In the genomic region with DNA sequence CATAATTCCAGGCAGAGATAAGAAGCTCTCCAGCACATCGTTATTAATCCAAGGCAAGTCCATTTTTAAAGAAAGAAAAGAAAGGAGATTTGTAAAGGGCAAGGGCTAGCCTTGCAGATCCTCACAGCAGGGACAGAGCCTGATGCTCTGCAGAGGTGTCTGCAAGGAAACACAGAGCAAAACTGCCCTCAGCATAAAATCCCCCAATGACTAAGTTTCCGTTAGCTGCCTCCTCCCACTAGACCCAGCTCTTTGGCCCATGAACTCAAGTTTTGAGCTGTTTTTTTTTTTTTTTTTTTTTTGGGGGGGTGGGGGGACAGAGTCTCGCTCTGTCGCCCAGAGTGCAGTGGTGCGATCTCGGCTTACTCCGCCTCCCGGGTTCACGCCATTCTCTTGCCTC, we compare ENCODE assay signal across 35 cellular contexts.
"Had no signal": no experiment of that assay in that cellular context is flagged by ENCODE, and none has a peak within 500 bp of the region (broad histone marks: within the 10 kb centered on the region; RNA-seq: fewer than 3 reads in every experiment).

No MANE protein-coding gene starts in this region.

- H3K36me3 ChIP-seq: adrenal gland, brain microvascular endothelial cell, breast epithelium had no signal

- H3K27ac Mint-ChIP-seq: activated B cell treated with CpG ODN at 0.5 μM for 24 hours; activated CD4-positive, alpha-beta memory T cell treated with anti-CD3 and anti-CD28 coated beads for 36 hours; activated CD4-positive, alpha-beta T cell treated with anti-CD3 and anti-CD28 coated beads, Interleukin-2, amount 10 ng/mL, durations not matched to agents 24 days and 14 days; activated CD8-positive, alpha-beta T cell treated with anti-CD3 and anti-CD28 coated beads for 36 hours; activated naive CD4-positive, alpha-beta T cell treated with anti-CD3 and anti-CD28 coated beads for 36 hours; activated naive CD4-positive, alpha-beta T cell treated with anti-CD3 and anti-CD28 coated beads, Interleukin-2, amount 50 U/mL, for 72 hours; activated naive CD8-positive, alpha-beta T cell treated with anti-CD3 and anti-CD28 coated beads for 36 hours; activated T-cell treated with anti-CD3 and anti-CD28 coated beads, Interleukin-2, amount 50 U/mL, for 72 hours; activated T-helper 1 cell treated with anti-CD3 and anti-CD28 coated beads, Interleukin-12 subunit alpha, Interleukin-12 subunit beta, Interleukin-2, Interleukin-4 antibody, amounts not matched to agents 30 ng/mL and 10 ng/mL and 1 ng/mL, durations not matched to agents 14 hours and 24 hours and 36 hours; activated T-helper 17 cell treated with anti-CD3 and anti-CD28 coated beads, Interleukin-2, amount 50 U/mL, for 72 hours; T-helper 1 cell treated with Interleukin-12 subunit alpha and Interleukin-12 subunit beta and Interleukin-4 antibody, amounts not matched to agents 30 μg/mL and 1 μg/mL, for 36 hours; T-helper 2 cell treated with Interferon-gamma antibody and Interleukin-4, amounts not matched to agents 5 μg/mL and 100 μg/mL, for 36 hours had no signal

- H3K9me3 ChIP-seq: adrenal gland, body of pancreas, breast epithelium had no signal

- H3K27ac ChIP-seq: adrenal gland, body of pancreas, brain microvascular endothelial cell, breast epithelium, VCaP had no signal

- ATAC-seq: activated CD8-positive, alpha-beta T cell treated with anti-CD3 and anti-CD28 coated beads for 36 hours; activated naive CD4-positive, alpha-beta T cell treated with anti-CD3 and anti-CD28 coated beads, Interleukin-2, amount 50 U/mL, for 72 hours; activated T-cell treated with anti-CD3 and anti-CD28 coated beads, Interleukin-2, amount 50 U/mL, for 4 hours; activated T-cell treated with anti-CD3 and anti-CD28 coated beads, Interleukin-2, amount 50 U/mL, for 72 hours; activated T-helper 17 cell treated with anti-CD3 and anti-CD28 coated beads, Interleukin-2, amount 50 U/mL, for 72 hours; body of pancreas had no signal

- H3K27me3 ChIP-seq: adrenal gland, body of pancreas, brain microvascular endothelial cell, breast epithelium had no signal

- H3K36me3 Mint-ChIP-seq: activated CD4-positive, alpha-beta memory T cell treated with anti-CD3 and anti-CD28 coated beads for 36 hours had no signal

- H3K4me1 ChIP-seq: adrenal gland, body of pancreas, breast epithelium had no signal

- DNase-seq: activated B cell treated with CpG ODN at 0.5 μM for 24 hours; activated CD4-positive, alpha-beta memory T cell treated with anti-CD3 and anti-CD28 coated beads for 36 hours; activated CD4-positive, alpha-beta T cell treated with anti-CD3 and anti-CD28 coated beads for 4 hours; activated CD4-positive, alpha-beta T cell treated with anti-CD3 and anti-CD28 coated beads, Interleukin-2, amount 10 ng/mL, durations not matched to agents 24 days and 14 days; activated CD4-positive, alpha-beta T cell treated with anti-CD3 and anti-CD28 coated beads, Interleukin-2, amount 50 U/mL, for 1 hour; activated CD4-positive, alpha-beta T cell treated with anti-CD3 and anti-CD28 coated beads, Interleukin-2, amount 50 U/mL, for 4 hours; activated CD4-positive, CD25-positive, alpha-beta regulatory T cell treated with anti-CD3 and anti-CD28 coated beads, Interleukin-2, amount 50 U/mL, for 72 hours; activated CD8-positive, alpha-beta memory T cell treated with anti-CD3 and anti-CD28 coated beads, Interleukin-2, amount 50 U/mL, for 4 hours; activated CD8-positive, alpha-beta T cell treated with anti-CD3 and anti-CD28 coated beads for 36 hours; activated effector memory CD4-positive, alpha-beta T cell treated with anti-CD3 and anti-CD28 coated beads, Interleukin-2, amount 50 U/mL, for 16 hours; activated gamma-delta T cell treated with Interleukin-2 at 50 U/mL for 16 hours; activated naive CD4-positive, alpha-beta T cell; activated naive CD4-positive, alpha-beta T cell treated with anti-CD3 and anti-CD28 coated beads for 36 hours; activated naive CD4-positive, alpha-beta T cell treated with anti-CD3 and anti-CD28 coated beads, Interleukin-2, amount 50 U/mL, for 16 hours; activated naive CD8-positive, alpha-beta T cell treated with anti-CD3 and anti-CD28 coated beads for 36 hours; activated T-cell treated with anti-CD3 and anti-CD28 coated beads for 4 hours; activated T-cell treated with anti-CD3 and anti-CD28 coated beads, Interleukin-2, amount 50 U/mL, for 1 hour; activated T-cell treated with anti-CD3 and anti-CD28 coated beads, Interleukin-2, amount 50 U/mL, for 4 hours; activated T-cell treated with anti-CD3 and anti-CD28 coated beads, Interleukin-2, amount 50 U/mL, for 72 hours; adrenal gland; amniotic stem cell; aorta; body of pancreas; brain microvascular endothelial cell; central memory CD4-positive, alpha-beta T cell; T-helper 1 cell; T-helper 2 cell; T-helper 9 cell had no signal

- H3K4me3 ChIP-seq: adrenal gland, body of pancreas, breast epithelium had no signal

- H3K4me1 Mint-ChIP-seq: activated B cell treated with CpG ODN at 0.5 μM for 24 hours; activated CD4-positive, alpha-beta T cell treated with anti-CD3 and anti-CD28 coated beads, Interleukin-2, amount 10 ng/mL, durations not matched to agents 24 days and 14 days; activated naive CD8-positive, alpha-beta T cell treated with anti-CD3 and anti-CD28 coated beads for 36 hours; activated T-helper 17 cell treated with anti-CD3 and anti-CD28 coated beads, Interleukin-2, amount 50 U/mL, for 72 hours had no signal

- H3K4me3 Mint-ChIP-seq: activated B cell treated with CpG ODN at 0.5 μM for 24 hours; activated CD4-positive, alpha-beta memory T cell treated with anti-CD3 and anti-CD28 coated beads for 36 hours; activated CD4-positive, alpha-beta T cell treated with anti-CD3 and anti-CD28 coated beads, Interleukin-2, amount 10 ng/mL, durations not matched to agents 24 days and 14 days; activated CD8-positive, alpha-beta T cell treated with anti-CD3 and anti-CD28 coated beads for 36 hours; activated naive CD4-positive, alpha-beta T cell treated with anti-CD3 and anti-CD28 coated beads for 36 hours; activated naive CD8-positive, alpha-beta T cell treated with anti-CD3 and anti-CD28 coated beads for 36 hours; activated T-cell treated with anti-CD3 and anti-CD28 coated beads, Interleukin-2, amount 50 U/mL, for 4 hours; activated T-cell treated with anti-CD3 and anti-CD28 coated beads, Interleukin-2, amount 50 U/mL, for 72 hours; activated T-helper 1 cell treated with anti-CD3 and anti-CD28 coated beads, Interleukin-12 subunit alpha, Interleukin-12 subunit beta, Interleukin-2, Interleukin-4 antibody, amounts not matched to agents 30 ng/mL and 10 ng/mL and 1 ng/mL, durations not matched to agents 14 hours and 24 hours and 36 hours; activated T-helper 17 cell treated with anti-CD3 and anti-CD28 coated beads, Interleukin-2, amount 50 U/mL, for 72 hours; T-helper 1 cell treated with Interleukin-12 subunit alpha and Interleukin-12 subunit beta and Interleukin-4 antibody, amounts not matched to agents 30 μg/mL and 1 μg/mL, for 36 hours; T-helper 2 cell treated with Interferon-gamma antibody and Interleukin-4, amounts not matched to agents 5 μg/mL and 100 μg/mL, for 36 hours had no signal

- H3K27me3 Mint-ChIP-seq: activated B cell treated with CpG ODN at 0.5 μM for 24 hours; activated CD4-positive, alpha-beta memory T cell treated with anti-CD3 and anti-CD28 coated beads for 36 hours; activated CD4-positive, alpha-beta T cell treated with anti-CD3 and anti-CD28 coated beads, Interleukin-2, amount 10 ng/mL, durations not matched to agents 24 days and 14 days; activated CD8-positive, alpha-beta T cell treated with anti-CD3 and anti-CD28 coated beads for 36 hours; activated naive CD8-positive, alpha-beta T cell treated with anti-CD3 and anti-CD28 coated beads for 36 hours; activated T-helper 17 cell treated with anti-CD3 and anti-CD28 coated beads, Interleukin-2, amount 50 U/mL, for 72 hours had no signal

- H3K9me3 Mint-ChIP-seq: activated CD4-positive, alpha-beta T cell treated with anti-CD3 and anti-CD28 coated beads, Interleukin-2, amount 10 ng/mL, durations not matched to agents 24 days and 14 days; T-helper 2 cell treated with Interferon-gamma antibody and Interleukin-4, amounts not matched to agents 5 μg/mL and 100 μg/mL, for 36 hours had no signal
